ENCODE assay signal across 9 cellular contexts in genomic region chr17:7405882-7406825, GRCh38. TPM values are rescaled to one million over a fixed set of nuclear protein-coding genes. Genes with fewer than 3 reads are reported as not detected.
A peak's percentile ranks its signal among the peaks of the same experiment; 100 is the strongest.
DNase-seq lines count a peak whose midpoint lies in the region; ATAC-seq and TF ChIP-seq lines count a peak whose summit lies in the region.
"Had no signal": no experiment of that assay in that cellular context is flagged by ENCODE, and none has a peak within 500 bp of the region (broad histone marks: within the 10 kb centered on the region; RNA-seq: fewer than 3 reads in every experiment).

No MANE protein-coding gene starts in this region.

- intact Hi-C loops in breast epithelium (cut with DNase I; ENCODE audit: low total_unique reads), result no loop called here

- peaks cover 16 to 35% (median 32%) of the 10 kb centered on the region in 3 donors for H3K27me3 Mint-ChIP-seq in naive B cell

- CTCF ChIA-PET in HEK293 (lab: Yijun Ruan, JAX), result interaction anchor here (0.7 to 1.7 kb wide), 5 partner anchors 14 to 155 kb away, joined by 3 to 7 read pairs (median 4); no protein-coding TSS in a partner anchor

- no peaks in the 10 kb centered on the region for H3K9me3 ChIP-seq in HEK293 (ENCODE audit: control insufficient read depth, insufficient read depth, low read depth, low read length)
- H3K9me3 ChIP-seq in breast epithelium, result no peaks in the 10 kb centered on the region

- no peak overlapping the region for H2AFZ ChIP-seq in ACC112 (ENCODE audit: low read length, unreplicated experiment)

- no peak for DNase-seq in breast epithelium (ENCODE audit: low spot score in 2 of 2)
- DNase-seq in naive B cell, result no peak
- DNase-seq in mucosa of gallbladder (ENCODE audit: low spot score), result no peak
- DNase-seq in NCI-H2196 (lab: John Stamatoyannopoulos, UW; ENCODE audit: unreplicated experiment), result no peak
- DNase-seq in LoVo (ENCODE audit: low spot score), result no peak

- peak overlapping the region in 2 of 6 donors; percentile 71 to 87 for H3K27ac Mint-ChIP-seq in naive B cell

- no peaks in the 10 kb centered on the region for H3K36me3 Mint-ChIP-seq in naive B cell

- ATAC-seq in naive B cell (ENCODE audit: low read depth in 2 of 2) (no peak), GM18517 (IDR thresholded peaks at IDR 0.05; ENCODE audit: unreplicated experiment) (no peak)

- TF ChIP-seq POLR2A in breast epithelium (IDR thresholded peaks at IDR 0.05), result no peak

- H3K4me1 Mint-ChIP-seq in naive B cell, result peaks cover 14 to 42% (median 19%) of the 10 kb centered on the region in 3 donors

- H3K4me1 ChIP-seq in ACC112 (ENCODE audit: control insufficient read depth, insufficient read depth, low read length, unreplicated experiment) (peaks cover 9% of the 10 kb centered on the region), HEK293 (ENCODE audit: control insufficient read depth, insufficient read depth, low read length) (peaks cover 8% of the 10 kb centered on the region), breast epithelium (peaks cover 4 to 8% of the 10 kb centered on the region in 2 donors)

- peak overlapping the region; percentile 41 to 94 (median 82) for H3K4me3 Mint-ChIP-seq in naive B cell

- TF ChIP-seq CTCF in HEK293 (tag by site-specific recombination; IDR thresholded peaks at IDR 0.05) (no peak), breast epithelium (IDR thresholded peaks at IDR 0.05) (no peak)

- no peaks in the 10 kb centered on the region for H3K9me3 Mint-ChIP-seq in naive B cell

- H3K27ac ChIP-seq in ACC112 (ENCODE audit: low read depth, low read length), result no peak overlapping the region
- H3K27ac ChIP-seq in HEK293 (ENCODE audit: extremely low read depth, low read depth, low read length), result no peak overlapping the region
- H3K27ac ChIP-seq in breast epithelium, result peak overlapping the region; percentile 92 to 95

- peak overlapping the region; percentile 89 for H3K4me3 ChIP-seq in ACC112 (ENCODE audit: low read depth, low read length)
- no peak overlapping the region for H3K4me3 ChIP-seq in HEK293 (ENCODE audit: low read depth, low read length)
- H3K4me3 ChIP-seq in breast epithelium, result peak overlapping the region; percentile 57 to 89 (median 80)

- H3K27me3 ChIP-seq in ACC112 (ENCODE audit: insufficient read depth, low read length), result no peaks in the 10 kb centered on the region
- no peaks in the 10 kb centered on the region for H3K27me3 ChIP-seq in breast epithelium

- H3K36me3 ChIP-seq in ACC112 (ENCODE audit: insufficient read depth, low read length), result 0 out of 2 replicates have a peak, but pooled peaks cover 7% of the 10 kb centered on the region
- peaks cover 9 to 32% of the 10 kb centered on the region in 2 experiments; a peak in 2 of 3 replicates for H3K36me3 ChIP-seq in HEK293 (ENCODE audit: control insufficient read depth in 2 of 2, insufficient read depth in 1 of 2, low read length in 2 of 2)
- H3K36me3 ChIP-seq in breast epithelium, result no peaks in the 10 kb centered on the region

- POLR2A ChIA-PET in HEK293 (lab: Yijun Ruan, JAX), result interaction anchor here (0.6 to 1.7 kb wide), 5 partner anchors 11 to 1358 kb away, joined by 3 to 5 read pairs (median 4); partner anchors contain the start of genes PLSCR3 and TMEM102

- H3K79me2 ChIP-seq in ACC112 (ENCODE audit: control insufficient read depth, insufficient read depth, low read length, unreplicated experiment), result peaks cover 26% of the 10 kb centered on the region

TF ChIP-seq in HEK293, 187 proteins besides CTCF, POLR2A, EP300 and RAD21 (continues in another document):
- TF ChIP-seq GLIS1 (tag by site-specific recombination; IDR thresholded peaks at IDR 0.05) (peak; percentile 81), ZNF596 (tag by site-specific recombination; IDR thresholded peaks at IDR 0.05) (no peak), ZNF600 (tag by site-specific recombination; IDR thresholded peaks at IDR 0.05) (peak; percentile 60; the same call in 1 of the 2 replicates), ZNF202 (tag by site-specific recombination; IDR thresholded peaks at IDR 0.05; ENCODE audit: borderline replicate concordance) (no peak), ZNF561 (tag by site-specific recombination; IDR thresholded peaks at IDR 0.05; ENCODE audit: borderline replicate concordance) (no peak), ZBTB6 (tag by site-specific recombination; IDR thresholded peaks at IDR 0.05) (no peak), SP7 (tag by site-specific recombination; IDR thresholded peaks at IDR 0.05) (0 out of 2 replicates have a peak, but pooled peaks have one; percentile 3), ZNF777 (tag by site-specific recombination; IDR thresholded peaks at IDR 0.05; ENCODE audit: borderline replicate concordance) (no peak), ZNF335 (tag by site-specific recombination; conservative IDR thresholded peaks at IDR 0.05) (peak; percentile 19), HOXA7 (CRISPR knock-in tag; IDR thresholded peaks at IDR 0.05; ENCODE audit: borderline replicate concordance) (no peak), ZIC2 (tag by site-specific recombination; IDR thresholded peaks at IDR 0.05) (peak; percentile 61; the same call in 1 of the 2 replicates), ZNF501 (tag by site-specific recombination; IDR thresholded peaks at IDR 0.05) (no peak), ZNF121 (tag by site-specific recombination; IDR thresholded peaks at IDR 0.05) (no peak), ZNF175 (tag by site-specific recombination; IDR thresholded peaks at IDR 0.05) (no peak), ZBTB1 (tag by site-specific recombination; IDR thresholded peaks at IDR 0.05) (no peak), ZNF654 (tag by site-specific recombination; IDR thresholded peaks at IDR 0.05; ENCODE audit: low read depth) (no peak), ZNF707 (tag by site-specific recombination; IDR thresholded peaks at IDR 0.05) (no peak), ZNF747 (tag by site-specific recombination; IDR thresholded peaks at IDR 0.05) (no peak)
- TF ChIP-seq, protein P1, sequence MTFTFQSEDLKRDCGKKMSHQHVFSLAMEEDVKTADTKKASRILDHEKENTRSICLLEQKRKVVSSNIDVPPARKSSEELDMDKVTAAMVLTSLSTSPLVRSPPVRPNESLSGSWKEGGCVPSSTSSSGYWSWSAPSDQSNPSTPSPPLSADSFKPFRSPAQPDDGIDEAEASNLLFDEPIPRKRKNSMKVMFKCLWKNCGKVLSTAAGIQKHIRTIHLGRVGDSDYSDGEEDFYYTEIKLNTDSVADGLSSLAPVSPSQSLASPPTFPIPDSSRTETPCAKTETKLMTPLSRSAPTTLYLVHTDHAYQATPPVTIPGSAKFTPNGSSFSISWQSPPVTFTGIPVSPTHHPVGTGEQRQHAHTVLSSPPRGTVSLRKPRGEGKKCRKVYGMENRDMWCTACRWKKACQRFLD (tag by site-specific recombination; IDR thresholded peaks at IDR 0.05), result no peak
- TF ChIP-seq, protein P2, sequence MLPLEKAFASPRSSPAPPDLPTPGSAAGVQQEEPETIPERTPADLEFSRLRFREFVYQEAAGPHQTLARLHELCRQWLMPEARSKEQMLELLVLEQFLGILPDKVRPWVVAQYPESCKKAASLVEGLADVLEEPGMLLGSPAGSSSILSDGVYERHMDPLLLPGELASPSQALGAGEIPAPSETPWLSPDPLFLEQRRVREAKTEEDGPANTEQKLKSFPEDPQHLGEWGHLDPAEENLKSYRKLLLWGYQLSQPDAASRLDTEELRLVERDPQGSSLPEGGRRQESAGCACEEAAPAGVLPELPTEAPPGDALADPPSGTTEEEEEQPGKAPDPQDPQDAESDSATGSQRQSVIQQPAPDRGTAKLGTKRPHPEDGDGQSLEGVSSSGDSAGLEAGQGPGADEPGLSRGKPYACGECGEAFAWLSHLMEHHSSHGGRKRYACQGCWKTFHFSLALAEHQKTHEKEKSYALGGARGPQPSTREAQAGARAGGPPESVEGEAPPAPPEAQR (tag by site-specific recombination; IDR thresholded peaks at IDR 0.05), result no peak
- TF ChIP-seq, protein P3, sequence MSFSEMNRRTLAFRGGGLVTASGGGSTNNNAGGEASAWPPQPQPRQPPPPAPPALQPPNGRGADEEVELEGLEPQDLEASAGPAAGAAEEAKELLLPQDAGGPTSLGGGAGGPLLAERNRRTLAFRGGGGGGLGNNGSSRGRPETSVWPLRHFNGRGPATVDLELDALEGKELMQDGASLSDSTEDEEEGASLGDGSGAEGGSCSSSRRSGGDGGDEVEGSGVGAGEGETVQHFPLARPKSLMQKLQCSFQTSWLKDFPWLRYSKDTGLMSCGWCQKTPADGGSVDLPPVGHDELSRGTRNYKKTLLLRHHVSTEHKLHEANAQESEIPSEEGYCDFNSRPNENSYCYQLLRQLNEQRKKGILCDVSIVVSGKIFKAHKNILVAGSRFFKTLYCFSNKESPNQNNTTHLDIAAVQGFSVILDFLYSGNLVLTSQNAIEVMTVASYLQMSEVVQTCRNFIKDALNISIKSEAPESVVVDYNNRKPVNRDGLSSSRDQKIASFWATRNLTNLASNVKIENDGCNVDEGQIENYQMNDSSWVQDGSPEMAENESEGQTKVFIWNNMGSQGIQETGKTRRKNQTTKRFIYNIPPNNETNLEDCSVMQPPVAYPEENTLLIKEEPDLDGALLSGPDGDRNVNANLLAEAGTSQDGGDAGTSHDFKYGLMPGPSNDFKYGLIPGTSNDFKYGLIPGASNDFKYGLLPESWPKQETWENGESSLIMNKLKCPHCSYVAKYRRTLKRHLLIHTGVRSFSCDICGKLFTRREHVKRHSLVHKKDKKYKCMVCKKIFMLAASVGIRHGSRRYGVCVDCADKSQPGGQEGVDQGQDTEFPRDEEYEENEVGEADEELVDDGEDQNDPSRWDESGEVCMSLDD (tag by site-specific recombination; IDR thresholded peaks at IDR 0.05), result no peak

RNA-seq across cellular contexts. Expression of gene NLGN2, which starts 1.5 kb away (rescaled TPM):
- total RNA-seq in breast epithelium (10 to 100 TPM in 1 of 3 donors, 1 to 10 TPM in 2; 6.7 to 13.1 (median 8.3) TPM), mucosa of gallbladder (35.2 TPM)
- not detected for polyA plus RNA-seq in naive B cell (ENCODE audit: low read depth in 6 of 6)

RNA-seq across cellular contexts. Expression of gene TMEM256, which starts 2.3 kb away (rescaled TPM):
- total RNA-seq in breast epithelium (100 to 1,000 TPM in 1 of 3 donors, 10 to 100 TPM in 2; 77.6 to 113 (median 92.3) TPM), mucosa of gallbladder (67.5 TPM)
- 10 to 100 TPM; 73.4 to 90.2 (median 81.3) TPM for polyA plus RNA-seq in naive B cell (ENCODE audit: low read depth in 6 of 6)

RNA-seq across cellular contexts. Expression of gene PLSCR3, which starts 11.8 kb away (rescaled TPM):
- 10 to 100 TPM; 16.0 to 24.3 (median 19.0) TPM for total RNA-seq in breast epithelium
- polyA plus RNA-seq in naive B cell (ENCODE audit: low read depth in 6 of 6), result 10 to 100 TPM; 43.1 to 73.4 (median 59.1) TPM
- 39.7 TPM for total RNA-seq in mucosa of gallbladder

RNA-seq across cellular contexts. Expression of gene SPEM1, which starts 14.0 kb away (rescaled TPM):
- total RNA-seq in breast epithelium (not detected), mucosa of gallbladder (not detected)
- polyA plus RNA-seq in naive B cell (ENCODE audit: low read depth in 6 of 6), result not detected
- total RNA-seq: LHCN-M2 had no signal

RNA-seq across cellular contexts. Expression of gene SPEM2, which starts 19.3 kb away (rescaled TPM):
- total RNA-seq in breast epithelium, result not detected
- polyA plus RNA-seq in naive B cell (ENCODE audit: low read depth in 6 of 6), result not detected
- not detected for total RNA-seq in mucosa of gallbladder
- total RNA-seq: LHCN-M2 had no signal

Comparison
In these comparisons a context has a peak if more than half of its experiments do, and no peak if none do; other contexts are left out.
1. H3K27ac ChIP-seq: peak in breast epithelium (2 of 2); none in ACC112 (single experiment) and HEK293 (single experiment).